Comparison of ENCODE assay signal across 10 cellular contexts in the genomic region with DNA sequence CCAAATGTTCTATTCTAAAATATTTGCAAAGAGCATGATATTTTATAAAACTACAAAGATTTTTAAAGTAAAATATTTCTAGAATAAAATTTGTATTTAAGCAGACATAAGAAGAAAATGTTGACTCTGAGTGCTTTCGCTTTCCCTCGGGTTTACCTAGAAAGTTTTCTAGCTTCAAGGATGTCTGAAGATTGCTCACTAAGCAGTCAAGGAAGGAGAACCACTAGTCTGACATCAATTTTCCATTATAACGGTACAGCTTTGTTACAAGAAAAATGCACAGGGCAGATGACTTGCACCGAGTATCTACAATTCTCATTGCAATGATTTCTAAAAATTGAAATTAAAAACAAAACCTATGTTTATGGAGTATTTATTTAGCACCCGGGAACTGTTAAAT. TPM values are rescaled to one million over a fixed set of nuclear protein-coding genes. Genes with fewer than 3 reads are reported as not detected.
DNase-seq lines count a peak whose midpoint lies in the region; ATAC-seq, FAIRE-seq and TF ChIP-seq lines count a peak whose summit lies in the region.
"Had no signal": no experiment of that assay in that cellular context is flagged by ENCODE, and none has a peak within 500 bp of the region (broad histone marks: within the 10 kb centered on the region; RNA-seq: fewer than 3 reads in every experiment).

No MANE protein-coding gene starts in this region.

- no peak overlapping the region for H2AFZ ChIP-seq in GM12878 (ENCODE audit: control insufficient read depth, low read depth, low read length)

- H3K4me3 Mint-ChIP-seq in naive thymus-derived CD4-positive, alpha-beta T cell = peak overlapping the region in 1 of 10 donors; percentile 88
- H3K4me3 Mint-ChIP-seq: nephron had no signal

- SMC1A ChIA-PET in GM12878 (lab: Charles Lee; ENCODE audit: uncharacterized antibody, unreplicated experiment) = interaction anchor here (0.9 to 23.6 kb wide), 10 partner anchors 8 to 196 kb away, joined by 3 to 603 read pairs (median 6); partner anchors contain the start of genes CPOX and GPR15

- peaks cover 0 to 52% (median 0%) of the 10 kb centered on the region in 5 donors for H3K36me3 Mint-ChIP-seq in naive thymus-derived CD4-positive, alpha-beta T cell

- no peaks in the 10 kb centered on the region for H3K9me3 ChIP-seq in GM12878 (replicated peaks; ENCODE audit: control insufficient read depth, insufficient read depth, low read length)
- H3K9me3 ChIP-seq in naive thymus-derived CD4-positive, alpha-beta T cell (ENCODE audit: control insufficient read depth in 2 of 3, low read length in 3 of 3) = no peaks in the 10 kb centered on the region

- H3K27ac Mint-ChIP-seq in naive thymus-derived CD4-positive, alpha-beta T cell = peak overlapping the region in 1 of 9 donors; percentile 94
- H3K27ac Mint-ChIP-seq: nephron had no signal

- in situ Hi-C loops in GM12878 (cut with MboI) = no loop called here

- H3K4me1 Mint-ChIP-seq in naive thymus-derived CD4-positive, alpha-beta T cell = peaks cover 0 to 68% (median 0%) of the 10 kb centered on the region in 7 donors
- H3K4me1 Mint-ChIP-seq: nephron had no signal

- TF ChIP-seq CTCF in GM12878 (IDR thresholded peaks at IDR 0.05 in 2 of 3, conservative IDR thresholded peaks at IDR 0.05 in 1 of 3; ENCODE audit: control insufficient read depth in 2 of 3, extremely low read depth in 1 of 3, insufficient read depth in 1 of 3, low read depth in 3 of 3, low read length in 3 of 3) = no peak

- FAIRE-seq in GM12878 (lab: Jason Lieb, UNC) = peak; percentile 41

- no TSS peak for BruUV-seq in GM12878 (replicated peaks; lab: Mats Ljungman, UMichigan)

- peaks cover 39% of the 10 kb centered on the region; the same call in 1 of the 2 replicates for H3K4me1 ChIP-seq in GM12878 (ENCODE audit: control insufficient read depth, insufficient read depth, low read length)
- H3K4me1 ChIP-seq in naive thymus-derived CD4-positive, alpha-beta T cell (ENCODE audit: control insufficient read depth in 2 of 2, insufficient read depth in 2 of 2, low read length in 2 of 2) = peaks cover 0 to 18% of the 10 kb centered on the region in 2 donors

- no peaks in the 10 kb centered on the region for H4K20me1 ChIP-seq in GM12878 (ENCODE audit: control insufficient read depth, insufficient read depth)

- intact Hi-C loops in GM12878 (cut with micrococcal nuclease; ENCODE audit: unreplicated experiment) = no loop called here
- intact Hi-C loops in naive thymus-derived CD4-positive, alpha-beta T cell (cut with micrococcal nuclease) = loop anchor here in 1 of 2 donors (1.0 kb wide), 2 partner anchors 8 to 10 kb away; no protein-coding TSS in a partner anchor

- RAD21 ChIA-PET in GM12878 (lab: Charles Lee; ENCODE audit: unreplicated experiment) = interaction anchor here (0.6 to 7.3 kb wide), 13 partner anchors 9 to 28 kb away, joined by 3 to 104 read pairs (median 4); partner anchors contain the start of genes CLDND1 and GPR15

- peaks cover 0 to 9% (median 0%) of the 10 kb centered on the region in 5 donors for H3K27me3 Mint-ChIP-seq in naive thymus-derived CD4-positive, alpha-beta T cell

- H3K9me3 Mint-ChIP-seq in naive thymus-derived CD4-positive, alpha-beta T cell = peaks cover 0 to 12% (median 0%) of the 10 kb centered on the region in 11 donors
- H3K9me3 Mint-ChIP-seq: nephron had no signal

- peak overlapping the region; percentile 71 for H3K4me2 ChIP-seq in GM12878 (ENCODE audit: control insufficient read depth, insufficient read depth)

- WGBS in GM12878 (ENCODE audit: insufficient coverage, insufficient replicate concordance, low lambda C conversion rate, missing lambda C conversion rate) = 5% methylated on average over 5 of the region's 5 CpGs

- TF ChIP-seq EP300 in GM12878 (IDR thresholded peaks at IDR 0.05; ENCODE audit: borderline replicate concordance in 1 of 2, control insufficient read depth in 1 of 2, low read depth in 2 of 2, low read length in 2 of 2) = no peak

- H3K9ac ChIP-seq in GM12878 (ENCODE audit: control insufficient read depth, insufficient read depth, low read length) = peak overlapping the region; percentile 32

- H3K79me2 ChIP-seq in GM12878 (ENCODE audit: control insufficient read depth, insufficient read depth, low read length) = peaks cover 97% of the 10 kb centered on the region

- ATAC-seq in GM18520 (IDR thresholded peaks at IDR 0.05; ENCODE audit: unreplicated experiment) = peak; percentile 41
- peak; percentile 60 for ATAC-seq in GM21423 (IDR thresholded peaks at IDR 0.05; ENCODE audit: unreplicated experiment)
- ATAC-seq in HG03354 (IDR thresholded peaks at IDR 0.05; ENCODE audit: poor library complexity, severe bottlenecking, unreplicated experiment) = peak; percentile 61
- peak; percentile 49 for ATAC-seq in GM12878
- ATAC-seq in naive thymus-derived CD4-positive, alpha-beta T cell = no peak

- POLR2A ChIA-PET in GM12878 (lab: Charles Lee) = interaction anchor here (0.9 to 23.2 kb wide), 8 partner anchors 9 to 23 kb away, joined by 3 to 350 read pairs (median 3); partner anchors contain the start of genes CLDND1 and GPR15
- POLR2A ChIA-PET in naive thymus-derived CD4-positive, alpha-beta T cell (lab: Charles Lee) = no interaction called here

- TF ChIP-seq POLR2A in GM12878 (IDR thresholded peaks at IDR 0.05; ENCODE audit: low read depth, low read length) = no peak

- no peak for TF ChIP-seq RAD21 in GM12878 (IDR thresholded peaks at IDR 0.05; ENCODE audit: insufficient read depth, low read depth, low read length)

- DNase-seq in GM12878 (ENCODE audit: low read depth, low spot score) (no peak), DMS79 (lab: John Stamatoyannopoulos, UW) (no peak), mesenteric fat pad (ENCODE audit: low spot score) (no peak)
- DNase-seq in naive thymus-derived CD4-positive, alpha-beta T cell = no peak
- DNase-seq in stimulated activated CD4-positive, alpha-beta T cell treated with anti-CD3 and anti-CD28 coated beads, Interleukin-1b, Interleukin-23, amount 100 ng/mL, for 48 hours = no peak
- DNase-seq: NCI-H526 had no signal

- peak overlapping the region; percentile 63 for H3K27ac ChIP-seq in GM12878 (ENCODE audit: control insufficient read depth, insufficient read depth)
- no peak overlapping the region for H3K27ac ChIP-seq in naive thymus-derived CD4-positive, alpha-beta T cell (ENCODE audit: low read depth, low read length)

- peak overlapping the region; percentile 72 for H3K4me3 ChIP-seq in GM12878
- no peak overlapping the region for H3K4me3 ChIP-seq in naive thymus-derived CD4-positive, alpha-beta T cell (ENCODE audit: low read length)

- CTCF ChIA-PET in GM12878 (lab: Yijun Ruan, JAX) = interaction anchor here (0.9 to 3.5 kb wide), 6 partner anchors 9 to 506 kb away, joined by 3 to 21 read pairs (median 6); partner anchors contain the start of gene GPR15
- CTCF ChIA-PET in naive thymus-derived CD4-positive, alpha-beta T cell (lab: Charles Lee) = no interaction called here

- H3K27me3 ChIP-seq in GM12878 (replicated peaks in 1 of 2; ENCODE audit: control insufficient read depth in 2 of 2, insufficient read depth in 2 of 2, low read length in 1 of 2) = no peaks in the 10 kb centered on the region
- no peaks in the 10 kb centered on the region for H3K27me3 ChIP-seq in naive thymus-derived CD4-positive, alpha-beta T cell (ENCODE audit: control insufficient read depth in 2 of 2, insufficient read depth in 2 of 2, low read length in 2 of 2)

- H3K36me3 ChIP-seq in GM12878 (ENCODE audit: control insufficient read depth in 2 of 2, insufficient read depth in 2 of 2, low read length in 1 of 2) = no peaks in the 10 kb centered on the region; a peak in 1 of 4 replicates
- no peaks in the 10 kb centered on the region for H3K36me3 ChIP-seq in naive thymus-derived CD4-positive, alpha-beta T cell (ENCODE audit: control insufficient read depth in 2 of 3, insufficient read depth in 3 of 3, low read length in 3 of 3)

RNA-seq across cellular contexts. Expression of gene GPR15, which starts 14.2 kb away (rescaled TPM):
- total RNA-seq in GM12878 (2013; cell fraction: nucleolus; rRNA removed) = 136 and 143 TPM in 2 replicates
- 150 and 170 TPM in 2 replicates for total RNA-seq in GM12878 (2014; rRNA removed)
- 118 and 119 TPM in 2 replicates for total RNA-seq in GM12878 (2014; rRNA removed; fragmentation: Illumina TruSeq; extraction: Trizol)
- 105 TPM in 2 replicates for total RNA-seq in GM12878 (2021)
- polyA plus RNA-seq in GM12878 (2011; ENCODE audit: low read depth) = 81.6 TPM
- 68.3 and 87.9 TPM in 2 replicates for polyA plus RNA-seq in GM12878 (2011; rRNA removed)
- polyA plus RNA-seq in GM12878 (2011; cell fraction: cytosol; rRNA removed) = 77.7 and 84.8 TPM in 2 replicates
- 59.0 and 81.9 TPM in 2 replicates for polyA plus RNA-seq in GM12878 (2011; cell fraction: nucleus; rRNA removed)
- 69.4 and 117 TPM in 2 replicates for polyA plus RNA-seq in GM12878 (2012)
- 113 and 116 TPM in 2 replicates for polyA plus RNA-seq in GM12878 (2014; fragmentation: Illumina TruSeq; extraction: Trizol)
- 100 to 1,000 TPM in 1 of 2 experiments, 10 to 100 TPM in 1; 70.7 to 145 TPM for polyA plus RNA-seq in GM12878 (2014; fragmentation: Nextera tagmentation; extraction: Ambion mirVana)
- 82.7 and 83.9 TPM in 2 replicates for polyA plus RNA-seq in GM12878 (2014; rRNA removed)
- polyA plus RNA-seq in GM12878 (2016; fragmentation: Nextera tagmentation; extraction: Ambion mirVana) = 100 to 1,000 TPM; 146 to 150 TPM
- polyA minus RNA-seq in GM12878 (2011; rRNA and poly(A)+ RNA removed) = 142 and 145 TPM in 2 replicates
- polyA minus RNA-seq in GM12878 (2011; cell fraction: cytosol; rRNA and poly(A)+ RNA removed) = 29.7 and 31.3 TPM in 2 replicates
- polyA minus RNA-seq in GM12878 (2011; cell fraction: nucleus; rRNA and poly(A)+ RNA removed) = 79.2 and 93.9 TPM in 2 replicates
- total RNA-seq in naive thymus-derived CD4-positive, alpha-beta T cell = 10 to 100 TPM in 2 of 5 experiments, 1 to 10 TPM in 3; 3.3 to 24.2 (median 5.1) TPM
- under 1 TPM; 0.52 to 0.79 TPM for polyA plus RNA-seq in naive thymus-derived CD4-positive, alpha-beta T cell
- total RNA-seq in mesenteric fat pad = not detected

RNA-seq across cellular contexts. Expression of gene CLDND1, which starts 23.2 kb away (rescaled TPM):
- total RNA-seq in GM12878 (2013; cell fraction: nucleolus; rRNA removed) = 296 and 302 TPM in 2 replicates
- total RNA-seq in GM12878 (2014; rRNA removed) (123 and 164 TPM in 2 replicates), GM12878 (2014; rRNA removed; fragmentation: Illumina TruSeq; extraction: Trizol) (97.8 and 101 TPM in 2 replicates), GM12878 (2021) (124 and 130 TPM in 2 replicates), mesenteric fat pad (79.2 TPM)
- 100 TPM for polyA plus RNA-seq in GM12878 (2011; ENCODE audit: low read depth)
- polyA plus RNA-seq in GM12878 (2011; rRNA removed) (225 and 259 TPM in 2 replicates), GM12878 (2014; fragmentation: Illumina TruSeq; extraction: Trizol) (173 and 232 TPM in 2 replicates), GM12878 (2014; fragmentation: Nextera tagmentation; extraction: Ambion mirVana) (100 to 1,000 TPM; 150 to 163 TPM), GM12878 (2014; rRNA removed) (144 and 154 TPM in 2 replicates), GM12878 (2016; fragmentation: Nextera tagmentation; extraction: Ambion mirVana) (100 to 1,000 TPM; 144 to 154 TPM)
- 110 and 197 TPM in 2 replicates for polyA plus RNA-seq in GM12878 (2011; cell fraction: cytosol; rRNA removed)
- polyA plus RNA-seq in GM12878 (2011; cell fraction: nucleus; rRNA removed) = 273 and 287 TPM in 2 replicates
- polyA plus RNA-seq in GM12878 (2012) = 130 and 134 TPM in 2 replicates
- polyA minus RNA-seq in GM12878 (2011; rRNA and poly(A)+ RNA removed) = 210 and 247 TPM in 2 replicates
- polyA minus RNA-seq in GM12878 (2011; cell fraction: cytosol; rRNA and poly(A)+ RNA removed) = 72.8 and 86.1 TPM in 2 replicates
- 149 and 181 TPM in 2 replicates for polyA minus RNA-seq in GM12878 (2011; cell fraction: nucleus; rRNA and poly(A)+ RNA removed)
- total RNA-seq in naive thymus-derived CD4-positive, alpha-beta T cell = 100 to 1,000 TPM; 100 to 478 (median 132) TPM
- polyA plus RNA-seq in naive thymus-derived CD4-positive, alpha-beta T cell = 10 to 100 TPM; 40.6 to 47.4 TPM

RNA-seq across cellular contexts. Expression of gene CPOX, which starts 47.5 kb away (rescaled TPM):
- 67.1 and 69.2 TPM in 2 replicates for total RNA-seq in GM12878 (2013; cell fraction: nucleolus; rRNA removed)
- total RNA-seq in GM12878 (2014; rRNA removed) (71.8 and 75.9 TPM in 2 replicates), GM12878 (2014; rRNA removed; fragmentation: Illumina TruSeq; extraction: Trizol) (51.0 and 53.2 TPM in 2 replicates), GM12878 (2021) (69.4 and 72.6 TPM in 2 replicates), mesenteric fat pad (14.7 TPM)
- polyA plus RNA-seq in GM12878 (2011; ENCODE audit: low read depth) = 31.0 TPM
- polyA plus RNA-seq in GM12878 (2011; rRNA removed) (65.8 and 67.0 TPM in 2 replicates), GM12878 (2014; fragmentation: Illumina TruSeq; extraction: Trizol) (61.8 and 63.7 TPM in 2 replicates), GM12878 (2014; fragmentation: Nextera tagmentation; extraction: Ambion mirVana) (10 to 100 TPM; 40.7 to 45.8 TPM), GM12878 (2014; rRNA removed) (66.4 and 78.0 TPM in 2 replicates), GM12878 (2016; fragmentation: Nextera tagmentation; extraction: Ambion mirVana) (10 to 100 TPM; 63.3 to 67.6 TPM)
- 37.8 and 41.4 TPM in 2 replicates for polyA plus RNA-seq in GM12878 (2011; cell fraction: cytosol; rRNA removed)
- 79.0 and 107 TPM in 2 replicates for polyA plus RNA-seq in GM12878 (2011; cell fraction: nucleus; rRNA removed)
- polyA plus RNA-seq in GM12878 (2012) = 44.9 and 69.6 TPM in 2 replicates
- 31.7 and 38.3 TPM in 2 replicates for polyA minus RNA-seq in GM12878 (2011; rRNA and poly(A)+ RNA removed)
- polyA minus RNA-seq in GM12878 (2011; cell fraction: cytosol; rRNA and poly(A)+ RNA removed) = 13.1 and 19.1 TPM in 2 replicates
- polyA minus RNA-seq in GM12878 (2011; cell fraction: nucleus; rRNA and poly(A)+ RNA removed) = 23.1 and 39.6 TPM in 2 replicates
- total RNA-seq in naive thymus-derived CD4-positive, alpha-beta T cell = 10 to 100 TPM; 11.4 to 67.5 (median 21.6) TPM
- 1 to 10 TPM; 2.7 to 6.2 TPM for polyA plus RNA-seq in naive thymus-derived CD4-positive, alpha-beta T cell

RNA-seq across cellular contexts. Expression of gene OR5K2, which starts 48.5 kb away (rescaled TPM):
- 20.7 and 21.6 TPM in 2 replicates for total RNA-seq in GM12878 (2013; cell fraction: nucleolus; rRNA removed)
- total RNA-seq in GM12878 (2014; rRNA removed) (not detected in 2 replicates), GM12878 (2014; rRNA removed; fragmentation: Illumina TruSeq; extraction: Trizol) (not detected in 2 replicates), GM12878 (2021) (not detected in 2 replicates), mesenteric fat pad (not detected)
- not detected for polyA plus RNA-seq in GM12878 (2011; ENCODE audit: low read depth)
- polyA plus RNA-seq in GM12878 (2011; rRNA removed) (0.12 and 0.14 TPM in 2 replicates), GM12878 (2014; fragmentation: Illumina TruSeq; extraction: Trizol) (not detected in 2 replicates), GM12878 (2014; fragmentation: Nextera tagmentation; extraction: Ambion mirVana) (not detected), GM12878 (2014; rRNA removed) (not detected in 2 replicates), GM12878 (2016; fragmentation: Nextera tagmentation; extraction: Ambion mirVana) (not detected)
- not detected in 2 replicates for polyA plus RNA-seq in GM12878 (2011; cell fraction: cytosol; rRNA removed)
- 0.58 and 0.75 TPM in 2 replicates for polyA plus RNA-seq in GM12878 (2011; cell fraction: nucleus; rRNA removed)
- polyA plus RNA-seq in GM12878 (2012) = 0.11 TPM in 1 of 2 replicates, not detected in the other
- polyA minus RNA-seq in GM12878 (2011; rRNA and poly(A)+ RNA removed) = 1.3 and 2.9 TPM in 2 replicates
- polyA minus RNA-seq in GM12878 (2011; cell fraction: cytosol; rRNA and poly(A)+ RNA removed) = not detected in 2 replicates
- 4.7 and 5.0 TPM in 2 replicates for polyA minus RNA-seq in GM12878 (2011; cell fraction: nucleus; rRNA and poly(A)+ RNA removed)
- total RNA-seq in naive thymus-derived CD4-positive, alpha-beta T cell = not detected
- not detected for polyA plus RNA-seq in naive thymus-derived CD4-positive, alpha-beta T cell

Comparison
In these comparisons a context has a peak if more than half of its experiments do, and no peak if none do; other contexts are left out.
1. RNA of gene GPR15, which starts 14.2 kb away (total RNA-seq): 105 to 170 TPM in GM12878; 3.3 to 24.2 TPM in naive thymus-derived CD4-positive, alpha-beta T cell and not detected in mesenteric fat pad (single experiment); every median in the first group is over 4 times any median in the second.